1 cellular context compared by ENCODE assay signal in genomic region chr4:19358015-19358414, GRCh38.
TF ChIP-seq lines count a peak whose summit lies in the region.

No MANE protein-coding gene starts in this region.

TF ChIP-seq in HepG2, 621 proteins besides CTCF, POLR2A, EP300 and RAD21 (continued from another document):
- TF ChIP-seq UBTF (CRISPR knock-in tag; IDR thresholded peaks at IDR 0.05) = no peak
- TF ChIP-seq CBX2 (IDR thresholded peaks at IDR 0.05; ENCODE audit: low read depth, low read length) = no peak
- TF ChIP-seq CBX2 (CRISPR knock-in tag; IDR thresholded peaks at IDR 0.05; ENCODE audit: low read depth) = no peak
